In the genomic region with DNA sequence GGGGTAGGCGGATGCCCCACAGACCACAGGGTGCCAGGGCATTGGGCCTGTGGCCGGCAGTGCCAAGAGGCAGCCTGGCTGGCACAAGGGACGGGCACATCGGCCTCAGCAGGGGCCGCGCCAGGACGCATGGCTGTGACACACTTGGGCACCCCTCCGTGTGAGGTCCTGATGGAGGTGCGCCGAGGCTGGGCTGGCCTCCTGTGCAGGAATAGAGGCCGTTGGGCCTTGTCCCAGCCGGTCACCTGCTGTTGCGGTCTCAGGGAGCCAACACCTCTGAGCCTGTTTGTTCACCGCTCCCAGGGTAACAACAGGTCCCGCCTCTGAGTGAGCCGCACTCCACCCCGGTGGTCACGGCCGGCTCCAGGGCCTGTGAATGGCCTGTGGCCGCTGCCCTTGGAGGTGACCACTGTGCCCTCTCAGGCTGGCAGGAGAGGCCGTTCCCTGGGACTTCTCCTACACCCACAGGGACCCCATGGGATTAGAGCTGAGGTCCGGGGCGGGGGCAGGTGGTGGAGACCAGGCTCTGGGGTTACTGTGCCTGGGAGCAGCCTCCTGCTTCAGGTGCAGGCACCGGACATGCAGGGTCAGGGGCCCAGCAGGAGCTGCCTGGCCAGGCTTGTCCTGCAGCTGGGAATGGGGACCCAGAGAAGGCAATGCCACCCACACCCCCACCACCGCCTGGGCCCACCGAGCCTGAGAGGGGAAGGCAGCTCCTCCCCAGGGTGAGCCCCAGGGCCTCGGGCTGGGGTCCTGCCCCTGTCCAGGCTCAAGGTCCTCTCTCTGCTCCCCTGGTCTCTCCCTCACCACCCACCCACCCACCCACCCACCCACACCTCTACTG, we compare ENCODE assay signal across 13 cellular contexts. TPM values are rescaled to one million over a fixed set of nuclear protein-coding genes. Genes with fewer than 3 reads are reported as not detected.
A peak's percentile ranks its signal among the peaks of the same experiment; 100 is the strongest.
DNase-seq lines count a peak whose midpoint lies in the region; ATAC-seq, FAIRE-seq and TF ChIP-seq lines count a peak whose summit lies in the region.
"Had no signal": no experiment of that assay in that cellular context is flagged by ENCODE, and none has a peak within 500 bp of the region (broad histone marks: within the 10 kb centered on the region; RNA-seq: fewer than 3 reads in every experiment).

No MANE protein-coding gene starts in this region.

- no TSS peak for BruUV-seq in K562 (replicated peaks; lab: Mats Ljungman, UMichigan)

- intact Hi-C loops in K562 (cut with micrococcal nuclease): no loop called here
- intact Hi-C loops in spleen (cut with DNase I; ENCODE audit: low total_unique reads): no loop called here

- FAIRE-seq in K562 (lab: Jason Lieb, UNC): no peak

- H3K4me1 ChIP-seq in H9 (ENCODE audit: insufficient read depth, low read length) (peaks cover 8% of the 10 kb centered on the region; the same call in 1 of the 2 replicates), K562 (replicated peaks in 1 of 2; ENCODE audit: control insufficient read depth in 2 of 2, insufficient read depth in 2 of 2, low read length in 2 of 2) (peaks cover 3 to 58% of the 10 kb centered on the region in 2 experiments; a peak in 3 of 5 replicates), spleen (peaks cover 55 to 100% (median 89%) of the 10 kb centered on the region in 6 donors)

- no peaks in the 10 kb centered on the region for H3K23me2 ChIP-seq in H9 (ENCODE audit: insufficient read length, low read depth, low read length, poor library complexity, severe bottlenecking)

- peak overlapping the region; percentile 98 for H4K91ac ChIP-seq in H9 (ENCODE audit: insufficient read length, low read depth, low read length)

- peak overlapping the region; percentile 78; the same call in 1 of the 2 replicates for H3K4ac ChIP-seq in H9 (ENCODE audit: low read depth, low read length)

- H3K4me3 Mint-ChIP-seq in H9: no peak overlapping the region
- H3K4me3 Mint-ChIP-seq: activated naive CD4-positive, alpha-beta T cell treated with anti-CD3 and anti-CD28 coated beads, Interleukin-2, amount 10 ng/mL, durations not matched to agents 7 days and 5 days; stimulated activated naive CD8-positive, alpha-beta T cell treated with anti-CD3 and anti-CD28 coated beads, Interleukin-15, Interleukin-2, amounts not matched to agents 100 ng/mL and 50 ng/mL, for 24 hours had no signal

- TF ChIP-seq CTCF in H9 (conservative IDR thresholded peaks at IDR 0.05) (no peak), K562 (IDR thresholded peaks at IDR 0.05 in 2 of 3, conservative IDR thresholded peaks at IDR 0.05 in 1 of 3; ENCODE audit: insufficient read depth in 2 of 3, low read depth in 1 of 3, low read length in 3 of 3) (no peak), spleen (IDR thresholded peaks at IDR 0.05 in 8 of 11, conservative IDR thresholded peaks at IDR 0.05 in 3 of 11) (no peak)

- H3K9me1 ChIP-seq in K562 (ENCODE audit: control insufficient read depth, insufficient read depth, low read length): no peaks in the 10 kb centered on the region

- no peak overlapping the region for H4K5ac ChIP-seq in H9 (ENCODE audit: insufficient read length, low read depth, low read length)

- H3K4me3 ChIP-seq in K562: no peak overlapping the region
- H3K4me3 ChIP-seq in spleen: peak overlapping the region in 3 of 8 donors; percentile 9 to 52 (median 16)

- peaks cover 3 to 15% (median 8%) of the 10 kb centered on the region in 3 experiments for H3K36me3 Mint-ChIP-seq in H9 (ENCODE audit: insufficient read depth in 1 of 3, low read depth in 3 of 3)

- H3K36me3 ChIP-seq in K562 (ENCODE audit: control insufficient read depth, insufficient read depth, low read length) (peaks cover 12% of the 10 kb centered on the region; the same call in 1 of the 3 replicates), spleen (peaks cover 3 to 70% (median 28%) of the 10 kb centered on the region in 6 donors)

- H3K9me3 ChIP-seq in H9 (ENCODE audit: control insufficient read depth, low read depth, low read length) (no peaks in the 10 kb centered on the region), K562 (replicated peaks; ENCODE audit: control insufficient read depth, insufficient read depth, low read depth, low read length) (no peaks in the 10 kb centered on the region), spleen (no peaks in the 10 kb centered on the region)

- H3K18ac ChIP-seq in H9 (ENCODE audit: insufficient read length, low read depth, low read length): peak overlapping the region; percentile 83

- peak overlapping the region; percentile 21 for H4K8ac ChIP-seq in H9 (replicated peaks; ENCODE audit: insufficient read length, low read depth, low read length)

- CTCF ChIA-PET in K562 (lab: Yijun Ruan, JAX; ENCODE audit: low intra/inter-chr PET ratio): no interaction called here

- H2AFZ ChIP-seq in H9 (ENCODE audit: low read length): no peak overlapping the region
- H2AFZ ChIP-seq in K562 (ENCODE audit: low read depth, low read length): no peak overlapping the region

- no peak overlapping the region for H2BK20ac ChIP-seq in H9 (ENCODE audit: low read depth, low read length, poor library complexity, severe bottlenecking)

- H3K4me1 Mint-ChIP-seq in H9: peaks cover 35 to 49% of the 10 kb centered on the region in 2 experiments

- H3K79me2 ChIP-seq in H9 (ENCODE audit: insufficient read depth, low read length) (no peaks in the 10 kb centered on the region; the same call in 1 of the 2 replicates), K562 (ENCODE audit: control insufficient read depth, insufficient read depth, low read length) (no peaks in the 10 kb centered on the region; the same call in 2 of the 3 replicates)

- H3K56ac ChIP-seq in H9 (ENCODE audit: insufficient read length, low read depth, low read length): no peak overlapping the region

- POLR2A ChIA-PET in K562 (lab: Yijun Ruan, JAX): interaction anchor here (0.5 to 0.8 kb wide), 2 partner anchors 12 to 13 kb away, joined by 3 read pairs; no protein-coding TSS in a partner anchor

- H2BK15ac ChIP-seq in H9 (ENCODE audit: low read depth, low read length): peak overlapping the region; percentile 9; the same call in 1 of the 2 replicates

- H3K27ac ChIP-seq in H9 (ENCODE audit: insufficient read length, low read depth, low read length) (peak overlapping the region; percentile 21), K562 (ENCODE audit: extremely low read depth, low read depth, low read length) (no peak overlapping the region), layer of hippocampus (ENCODE audit: low read depth, low read length) (peak overlapping the region; percentile 71), spleen (peak overlapping the region; percentile 72 to 99 (median 85))

- H3K4me2 ChIP-seq in H9 (ENCODE audit: insufficient read depth, insufficient read length, low read length) (no peak overlapping the region), K562 (ENCODE audit: insufficient read depth, low read length) (no peak overlapping the region)

- H3K27ac Mint-ChIP-seq in H9: peak overlapping the region in 2 of 3 experiments; percentile 75 to 76; a peak in 4 of 7 replicates
- H3K27ac Mint-ChIP-seq: CD4-positive, alpha-beta T cell had no signal

- H2AK5ac ChIP-seq in H9 (ENCODE audit: insufficient read length, low read length): no peak overlapping the region

- TF ChIP-seq POLR2A in K562 (conservative IDR thresholded peaks at IDR 0.05) (no peak), spleen (IDR thresholded peaks at IDR 0.05) (no peak)

- ATAC-seq in K562 (no peak), GM21576 (IDR thresholded peaks at IDR 0.05; ENCODE audit: unreplicated experiment) (no peak)

- TF ChIP-seq RAD21 in K562 (CRISPR knock-in tag; conservative IDR thresholded peaks at IDR 0.05 in 1 of 2, IDR thresholded peaks at IDR 0.05 in 1 of 2): no peak

- H2BK12ac ChIP-seq in H9 (ENCODE audit: insufficient read length, low read depth, low read length): peak overlapping the region; percentile 75

- H3K9ac ChIP-seq in H9 (ENCODE audit: extremely low read depth, insufficient read length, low read length) (no peak overlapping the region), K562 (ENCODE audit: insufficient read depth in 1 of 2, low read depth in 2 of 2, low read length in 2 of 2) (no peak overlapping the region)

- H4K20me1 ChIP-seq in H9 (ENCODE audit: control insufficient read depth, insufficient read depth, insufficient read length): peaks cover 3% of the 10 kb centered on the region
- H4K20me1 ChIP-seq in K562 (replicated peaks; ENCODE audit: control insufficient read depth, insufficient read depth, low read length): no peaks in the 10 kb centered on the region

- H3K14ac ChIP-seq in H9 (ENCODE audit: insufficient read depth, low read length): peak overlapping the region; percentile 76

- H3K27me3 ChIP-seq in H9 (ENCODE audit: insufficient read depth, low read length) (no peaks in the 10 kb centered on the region), K562 (ENCODE audit: control insufficient read depth in 2 of 2, insufficient read depth in 2 of 2, low read length in 2 of 2) (no peaks in the 10 kb centered on the region), layer of hippocampus (ENCODE audit: control insufficient read depth, insufficient read depth, low read length) (no peaks in the 10 kb centered on the region), spleen (replicated peaks in 1 of 7) (no peaks in the 10 kb centered on the region)

- WGBS in H9 (ENCODE audit: extremely low coverage, insufficient read length, low lambda C conversion rate): no CpG with 5 or more reads among the region's 27 CpGs
- WGBS in K562 (ENCODE audit: insufficient coverage, low coverage, missing lambda C conversion rate): 62% methylated on average over 8 of the region's 27 CpGs
- 63 to 78% (median 71%) methylated on average over 8 to 27 of the region's 27 CpGs for WGBS in spleen, 5 donors

- H3T11ph ChIP-seq in H9 (ENCODE audit: low read length): no peak overlapping the region

- in situ Hi-C loops in K562 (cut with MboI): no loop called here

- no peak overlapping the region for H2BK5ac ChIP-seq in H9 (ENCODE audit: insufficient read length, low read length)

- H3K23ac ChIP-seq in H9 (ENCODE audit: insufficient read length, low read depth, low read length): no peak overlapping the region

- H2BK120ac ChIP-seq in H9 (ENCODE audit: low read depth, low read length, poor library complexity, severe bottlenecking): no peak overlapping the region

- no peak for DNase-seq in H9
- DNase-seq in K562 (ENCODE audit: extremely low read depth in 1 of 4, low spot score in 3 of 4): no peak
- DNase-seq in spleen: no peak
- no peak for DNase-seq in DMS79 (lab: John Stamatoyannopoulos, UW)
- no peak for DNase-seq in activated CD4-positive, alpha-beta T cell treated with anti-CD3 and anti-CD28 coated beads for 1 hour
- no peak for DNase-seq in NAMALWA (ENCODE audit: low spot score)
- DNase-seq: CD4-positive, alpha-beta T cell; glutamatergic neuron; naive thymus-derived CD8-positive, alpha-beta T cell had no signal

- TF ChIP-seq EP300 in K562 (IDR thresholded peaks at IDR 0.05; ENCODE audit: low read length): no peak

- no peaks in the 10 kb centered on the region for H3K79me1 ChIP-seq in H9 (ENCODE audit: insufficient read depth, low read depth, low read length, poor library complexity, severe bottlenecking)

- no peaks in the 10 kb centered on the region for H3K9me3 Mint-ChIP-seq in H9
- H3K9me3 Mint-ChIP-seq: activated naive CD4-positive, alpha-beta T cell treated with anti-CD3 and anti-CD28 coated beads, Interleukin-2, amount 10 ng/mL, durations not matched to agents 7 days and 5 days; CD4-positive, alpha-beta T cell; naive thymus-derived CD8-positive, alpha-beta T cell; stimulated activated naive CD8-positive, alpha-beta T cell treated with anti-CD3 and anti-CD28 coated beads, Interleukin-15, Interleukin-2, amounts not matched to agents 100 ng/mL and 50 ng/mL, for 24 hours had no signal

- no peaks in the 10 kb centered on the region for H3K27me3 Mint-ChIP-seq in H9 (ENCODE audit: low read depth)
- H3K27me3 Mint-ChIP-seq: activated naive CD4-positive, alpha-beta T cell treated with anti-CD3 and anti-CD28 coated beads, Interleukin-2, amount 10 ng/mL, durations not matched to agents 7 days and 5 days; CD4-positive, alpha-beta T cell; naive thymus-derived CD8-positive, alpha-beta T cell; stimulated activated naive CD8-positive, alpha-beta T cell treated with anti-CD3 and anti-CD28 coated beads, Interleukin-15, Interleukin-2, amounts not matched to agents 100 ng/mL and 50 ng/mL, for 24 hours had no signal

RNA-seq across cellular contexts. Expression of gene PWWP2B, which starts 12.0 kb away (rescaled TPM):
- total RNA-seq in H9 (2021): 9.5 and 10.0 TPM in 2 replicates
- 1.1 and 5.8 TPM in 2 replicates for total RNA-seq in K562 (2011; cell fraction: chromatin; rRNA removed; ENCODE audit: low replicate concordance)
- total RNA-seq in K562 (2011; cell fraction: nucleolus; rRNA removed): 5.5 and 6.5 TPM in 2 replicates
- total RNA-seq in K562 (2011; cell fraction: nucleoplasm; rRNA removed): 3.1 and 3.2 TPM in 2 replicates
- 7.5 and 10.4 TPM in 2 replicates for total RNA-seq in K562 (2014; rRNA removed)
- 0.64 and 0.80 TPM in 2 replicates for total RNA-seq in K562 (2014; rRNA removed; fragmentation: Illumina TruSeq; extraction: Trizol)
- total RNA-seq in K562 (2015; rRNA removed; fragmentation: Illumina TruSeq; extraction: Trizol): 2.0 and 2.7 TPM in 2 replicates
- 9.2 and 9.8 TPM in 2 replicates for total RNA-seq in K562 (2021)
- 1.2 and 1.7 TPM in 2 replicates for polyA plus RNA-seq in K562 (2011; rRNA removed)
- 2.3 and 7.4 TPM in 2 replicates for polyA plus RNA-seq in K562 (2011; cell fraction: cytosol; rRNA removed)
- 3.1 and 5.8 TPM in 2 replicates for polyA plus RNA-seq in K562 (2011; cell fraction: nucleus; rRNA removed)
- polyA plus RNA-seq in K562 (2012): 3.8 and 4.8 TPM in 2 replicates
- polyA plus RNA-seq in K562 (2014; fragmentation: Illumina TruSeq; extraction: Trizol): 0.24 and 1.2 TPM in 2 replicates
- under 1 TPM in 1 of 2 experiments, not detected in 1; 0.07 TPM for polyA plus RNA-seq in K562 (2014; fragmentation: Nextera tagmentation; extraction: Ambion mirVana)
- polyA plus RNA-seq in K562 (2014; rRNA removed): 3.3 and 4.3 TPM in 2 replicates
- polyA minus RNA-seq in K562 (2011; rRNA and poly(A)+ RNA removed): 0.57 and 1.3 TPM in 2 replicates
- polyA minus RNA-seq in K562 (2011; cell fraction: cytosol; rRNA and poly(A)+ RNA removed): 2.9 and 4.0 TPM in 2 replicates
- polyA minus RNA-seq in K562 (2011; cell fraction: nucleus; rRNA and poly(A)+ RNA removed): 2.0 and 2.8 TPM in 2 replicates
- 10 to 100 TPM; 24.8 to 41.7 (median 28.1) TPM for total RNA-seq in spleen
- 10 to 100 TPM; 22.5 to 50.0 (median 27.8) TPM for polyA plus RNA-seq in spleen
